ENCODE assay signal across 29 cellular contexts in genomic region chr2:126809357-126809756, GRCh38.
DNase-seq lines count a peak whose midpoint lies in the region; ATAC-seq, FAIRE-seq and TF ChIP-seq lines count a peak whose summit lies in the region.
"Had no signal": no experiment of that assay in that cellular context is flagged by ENCODE, and none has a peak within 500 bp of the region (broad histone marks: within the 10 kb centered on the region; RNA-seq: fewer than 3 reads in every experiment).

No MANE protein-coding gene starts in this region.

- DNase-seq in A673 (ENCODE audit: low spot score) (peak; percentile 57), astrocyte (ENCODE audit: low read depth) (no peak), mesendoderm (peak; percentile 70), hepatic stellate cell (ENCODE audit: low spot score) (no peak), cerebellum (ENCODE audit: low spot score) (no peak), left colon (no peak)
- DNase-seq: activated CD8-positive, alpha-beta T cell treated with anti-CD3 and anti-CD28 coated beads, Interleukin-2, amount 10 ng/mL, durations not matched to agents 7 days and 5 days; activated T-cell treated with anti-CD3 and anti-CD28 coated beads for 4 hours; amniotic stem cell; DMS79 treated with DMSO at 0.1 percent for 48 hours; GF-D8; hypothalamus; left ventricle myocardium superior; naive B cell; NCI-H1417 treated with DMSO at 0.1 percent for 48 hours; NCI-H2029 treated with DMSO at 0.1 percent for 48 hours; NCI-H524 treated with DMSO at 0.1 percent for 48 hours; nucleus accumbens; OCI-M1; stimulated activated CD4-positive, alpha-beta T cell treated with anti-CD3 and anti-CD28 coated beads, Interleukin-4, amount 100 ng/mL, for 1 hour; stomach had no signal

- intact Hi-C loops in A673 (cut with micrococcal nuclease; ENCODE audit: unreplicated experiment) (no loop called here), left colon (cut with DNase I, micrococcal nuclease) (no loop called here)

- POLR2A ChIA-PET in A673 (lab: Charles Lee; ENCODE audit: low non-redundant PET) (interaction anchor here (0.6 kb wide), 1 partner anchor 45 kb away, joined by 4 read pairs; no protein-coding TSS in a partner anchor), HEK293 (lab: Yijun Ruan, JAX) (no interaction called here)

- ATAC-seq in left colon: no peak
- ATAC-seq: activated CD8-positive, alpha-beta T cell treated with anti-CD3 and anti-CD28 coated beads, Interleukin-2, amount 10 ng/mL, durations not matched to agents 7 days and 5 days; left ventricle myocardium superior; SK-N-SH treated with all-trans-retinoic acid at 6 μM for 48 hours had no signal

- no CpG with 5 or more reads among the region's 7 CpGs for WGBS in mesendoderm (ENCODE audit: extremely low coverage, insufficient coverage, low lambda C conversion rate)

- no TSS peak for BruUV-seq in A673 (replicated peaks; lab: Mats Ljungman, UMichigan)

- peak overlapping the region; percentile 1 for H2BK5ac ChIP-seq in mesendoderm (ENCODE audit: low read length)

- H4K5ac ChIP-seq in mesendoderm (ENCODE audit: low read length): no peak overlapping the region

- H4K8ac ChIP-seq in mesendoderm (ENCODE audit: low read depth, low read length): no peak overlapping the region

- no peaks in the 10 kb centered on the region for H3K79me2 ChIP-seq in astrocyte (ENCODE audit: insufficient read depth, low read length)
- no peaks in the 10 kb centered on the region for H3K79me2 ChIP-seq in mesendoderm (ENCODE audit: control insufficient read depth, insufficient read depth, low read length)

- H3K79me1 ChIP-seq in mesendoderm (ENCODE audit: low read length): no peaks in the 10 kb centered on the region

- no peaks in the 10 kb centered on the region for H3K9me3 Mint-ChIP-seq in astrocyte (ENCODE audit: unreplicated experiment)
- H3K9me3 Mint-ChIP-seq: activated naive CD4-positive, alpha-beta T cell treated with anti-CD3 and anti-CD28 coated beads, Interleukin-2, amount 50 U/mL, for 24 hours; T-helper 1 cell treated with Interleukin-12 subunit alpha and Interleukin-12 subunit beta and Interleukin-4 antibody, amounts not matched to agents 30 μg/mL and 1 μg/mL, for 36 hours had no signal

- H3K27me3 Mint-ChIP-seq in astrocyte (ENCODE audit: low read depth, unreplicated experiment): peaks cover 2% of the 10 kb centered on the region

- TF ChIP-seq CTCF in A673 (conservative IDR thresholded peaks at IDR 0.05; ENCODE audit: low read depth, low read length) (no peak), HEK293 (tag by site-specific recombination; IDR thresholded peaks at IDR 0.05) (no peak), astrocyte (IDR thresholded peaks at IDR 0.05; ENCODE audit: insufficient read depth, low read depth, low read length) (no peak)

- H3K27ac Mint-ChIP-seq in astrocyte (ENCODE audit: unreplicated experiment): no peak overlapping the region
- H3K27ac Mint-ChIP-seq: activated CD8-positive, alpha-beta T cell treated with anti-CD3 and anti-CD28 coated beads, Interleukin-2, amount 10 ng/mL, durations not matched to agents 7 days and 5 days; activated naive CD4-positive, alpha-beta T cell treated with anti-CD3 and anti-CD28 coated beads, Interleukin-2, amount 50 U/mL, for 24 hours; mesothelial cell of epicardium; naive B cell; T-helper 1 cell treated with Interleukin-12 subunit alpha and Interleukin-12 subunit beta and Interleukin-4 antibody, amounts not matched to agents 30 μg/mL and 1 μg/mL, for 36 hours had no signal

- H3K4me3 Mint-ChIP-seq in astrocyte (ENCODE audit: unreplicated experiment): no peak overlapping the region
- H3K4me3 Mint-ChIP-seq: activated CD8-positive, alpha-beta T cell treated with anti-CD3 and anti-CD28 coated beads, Interleukin-2, amount 10 ng/mL, durations not matched to agents 7 days and 5 days; activated naive CD4-positive, alpha-beta T cell treated with anti-CD3 and anti-CD28 coated beads, Interleukin-2, amount 50 U/mL, for 24 hours; mesothelial cell of epicardium; naive B cell; T-helper 1 cell treated with Interleukin-12 subunit alpha and Interleukin-12 subunit beta and Interleukin-4 antibody, amounts not matched to agents 30 μg/mL and 1 μg/mL, for 36 hours had no signal

- CTCF ChIA-PET in A673 (lab: Charles Lee): no interaction called here
- CTCF ChIA-PET in HEK293 (lab: Yijun Ruan, JAX): interaction anchor here (0.5 to 0.7 kb wide), 2 partner anchors 66 to 166 kb away, joined by 3 to 4 read pairs; no protein-coding TSS in a partner anchor

- H3K36me3 ChIP-seq in A673 (ENCODE audit: insufficient read depth, low read length, poor library complexity, severe bottlenecking) (no peaks in the 10 kb centered on the region), HEK293 (ENCODE audit: control insufficient read depth in 2 of 2, insufficient read depth in 1 of 2, low read length in 2 of 2) (no peaks in the 10 kb centered on the region), astrocyte (ENCODE audit: insufficient read depth, low read length) (no peaks in the 10 kb centered on the region), mesendoderm (ENCODE audit: control insufficient read depth, insufficient read depth, low read length) (no peaks in the 10 kb centered on the region)
- H3K36me3 ChIP-seq: BLaER1 treated with 17β-estradiol and CSF1 and Interleukin-3, amounts not matched to agents 10 nM and 100 nM; prostate gland; stomach had no signal

- H3K4me2 ChIP-seq in astrocyte (ENCODE audit: low read length) (peak overlapping the region; percentile 19), mesendoderm (ENCODE audit: low read length) (no peak overlapping the region)
- H3K4me2 ChIP-seq: BLaER1 treated with 17β-estradiol and CSF1 and Interleukin-3, amounts not matched to agents 10 nM and 100 nM; KMS-11 had no signal

- no peaks in the 10 kb centered on the region for H4K20me1 ChIP-seq in astrocyte (ENCODE audit: insufficient read depth, low read length)
- H4K20me1 ChIP-seq: BLaER1 treated with 17β-estradiol and CSF1 and Interleukin-3, amounts not matched to agents 10 nM and 100 nM had no signal

- no peak overlapping the region for H2AFZ ChIP-seq in astrocyte (ENCODE audit: low read depth, low read length)

- no peak overlapping the region for H3K23ac ChIP-seq in mesendoderm (ENCODE audit: low read length)

- peak overlapping the region; percentile 11 for H3K56ac ChIP-seq in mesendoderm (ENCODE audit: low read length)

- no peak overlapping the region for H3K4ac ChIP-seq in mesendoderm (ENCODE audit: low read depth, low read length)

- no peak for FAIRE-seq in astrocyte (lab: Jason Lieb, UNC)

- H2BK120ac ChIP-seq in mesendoderm (ENCODE audit: low read depth, low read length): peak overlapping the region; percentile 78

- H3K9me3 ChIP-seq in A673 (ENCODE audit: low read depth, low read length, poor library complexity, severe bottlenecking): no peaks in the 10 kb centered on the region
- no peaks in the 10 kb centered on the region for H3K9me3 ChIP-seq in HEK293 (ENCODE audit: control insufficient read depth, insufficient read depth, low read depth, low read length)
- H3K9me3 ChIP-seq in astrocyte (ENCODE audit: insufficient read depth, low read depth, low read length): no peaks in the 10 kb centered on the region
- H3K9me3 ChIP-seq: prostate gland had no signal

- no peak overlapping the region for H3K9ac ChIP-seq in astrocyte (ENCODE audit: low read length)
- H3K9ac ChIP-seq in mesendoderm (ENCODE audit: low read length): no peak overlapping the region
- H3K9ac ChIP-seq: BLaER1 treated with 17β-estradiol and CSF1 and Interleukin-3, amounts not matched to agents 10 nM and 100 nM; KMS-11 had no signal

- no peaks in the 10 kb centered on the region for H3K36me3 Mint-ChIP-seq in astrocyte (ENCODE audit: low read depth, unreplicated experiment)
- H3K36me3 Mint-ChIP-seq: activated naive CD4-positive, alpha-beta T cell treated with anti-CD3 and anti-CD28 coated beads, Interleukin-2, amount 50 U/mL, for 24 hours; mesothelial cell of epicardium; naive B cell had no signal

- H3K18ac ChIP-seq in mesendoderm (ENCODE audit: low read length): peak overlapping the region; percentile 24

- H2AK5ac ChIP-seq in mesendoderm (ENCODE audit: low read length): no peak overlapping the region

- H3K4me1 ChIP-seq in A673 (ENCODE audit: insufficient read depth, low read length, poor library complexity, severe bottlenecking) (peaks cover 10% of the 10 kb centered on the region), HEK293 (ENCODE audit: control insufficient read depth, insufficient read depth, low read length) (peaks cover 11% of the 10 kb centered on the region; the same call in 1 of the 2 replicates), astrocyte (ENCODE audit: insufficient read depth, low read length) (no peaks in the 10 kb centered on the region), mesendoderm (ENCODE audit: control insufficient read depth, low read depth, low read length) (peaks cover 6% of the 10 kb centered on the region)
- H3K4me1 ChIP-seq: prostate gland, stomach had no signal

- H3K27me3 ChIP-seq in A673 (replicated peaks; ENCODE audit: insufficient read depth, low read depth, low read length, poor library complexity): no peaks in the 10 kb centered on the region
- H3K27me3 ChIP-seq in astrocyte (ENCODE audit: insufficient read depth, low read length): no peaks in the 10 kb centered on the region
- H3K27me3 ChIP-seq in mesendoderm (ENCODE audit: insufficient read depth, low read length, poor library complexity): no peaks in the 10 kb centered on the region
- H3K27me3 ChIP-seq: BLaER1 treated with 17β-estradiol and CSF1 and Interleukin-3, amounts not matched to agents 10 nM and 100 nM; stomach had no signal

- H3K4me1 Mint-ChIP-seq in astrocyte (ENCODE audit: low read depth, unreplicated experiment): peaks cover 4% of the 10 kb centered on the region
- H3K4me1 Mint-ChIP-seq: activated naive CD4-positive, alpha-beta T cell treated with anti-CD3 and anti-CD28 coated beads, Interleukin-2, amount 50 U/mL, for 24 hours; mesothelial cell of epicardium; naive B cell had no signal

- H3K4me3 ChIP-seq in A673 (ENCODE audit: low read depth, low read length, poor library complexity, severe bottlenecking): no peak overlapping the region
- no peak overlapping the region for H3K4me3 ChIP-seq in HEK293 (ENCODE audit: low read depth, low read length)
- H3K4me3 ChIP-seq in astrocyte (ENCODE audit: insufficient read depth, low read depth, low read length): no peak overlapping the region
- no peak overlapping the region for H3K4me3 ChIP-seq in mesendoderm (ENCODE audit: low read length)
- H3K4me3 ChIP-seq: BLaER1 treated with 17β-estradiol and CSF1 and Interleukin-3, amounts not matched to agents 10 nM and 100 nM; prostate gland; stomach had no signal

- H3K27ac ChIP-seq in A673 (ENCODE audit: low read depth, low read length, poor library complexity, severe bottlenecking): no peak overlapping the region
- no peak overlapping the region for H3K27ac ChIP-seq in HEK293 (ENCODE audit: extremely low read depth, low read depth, low read length)
- no peak overlapping the region for H3K27ac ChIP-seq in astrocyte (ENCODE audit: low read depth, low read length)
- peak overlapping the region; percentile 55 for H3K27ac ChIP-seq in mesendoderm (ENCODE audit: low read depth, low read length)
- H3K27ac ChIP-seq: BLaER1 treated with 17β-estradiol and CSF1 and Interleukin-3, amounts not matched to agents 10 nM and 100 nM; KMS-11; prostate gland; stomach had no signal

- no peak overlapping the region for H2BK15ac ChIP-seq in mesendoderm (replicated peaks; ENCODE audit: low read depth)

Comparison
In these comparisons a context has a peak if more than half of its experiments do, and no peak if none do; other contexts are left out.
1. DNase-seq: peak in A673 (single experiment) and mesendoderm (single experiment); none in astrocyte (single experiment), hepatic stellate cell (single experiment), cerebellum (single experiment) and left colon (0 of 2).